1 cellular context compared by ENCODE assay signal in the genomic region with DNA sequence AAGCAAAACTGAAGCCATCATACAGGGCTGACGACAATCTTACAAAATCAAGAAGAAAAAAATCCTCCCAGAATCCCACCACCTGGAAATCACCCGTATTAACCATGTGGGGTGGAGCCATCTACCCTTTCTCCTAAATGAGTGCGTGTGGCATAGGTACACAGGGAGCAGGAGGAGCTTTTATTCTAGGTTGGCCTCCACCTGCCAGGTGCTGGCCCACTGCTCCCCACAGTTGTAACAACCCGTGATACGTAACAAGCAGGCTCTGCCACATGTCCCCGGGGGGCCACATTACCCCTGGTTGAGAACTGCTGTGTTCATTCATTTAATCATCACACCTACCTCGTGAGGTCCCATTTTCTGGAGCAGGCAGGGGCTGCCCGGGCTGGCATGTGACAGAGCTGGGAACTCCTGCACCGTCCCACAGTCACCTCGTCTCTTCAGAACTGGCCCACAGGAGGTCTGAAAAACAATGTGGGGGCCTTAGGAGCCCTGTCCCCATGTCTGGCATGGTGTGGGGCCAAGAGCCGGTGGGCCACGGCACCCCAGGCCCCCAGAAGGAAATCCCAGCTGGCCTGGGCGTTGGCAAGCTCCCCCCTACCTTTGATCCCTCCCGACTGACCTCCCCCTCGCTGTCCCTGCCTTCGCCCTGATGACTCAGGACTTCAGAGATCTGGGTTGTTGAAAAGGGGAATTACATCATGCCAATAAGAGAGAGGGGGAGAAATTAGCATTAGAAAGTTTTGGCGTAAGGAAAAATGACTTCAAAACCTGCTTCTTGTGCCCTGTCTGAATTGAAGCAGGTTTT.
TF ChIP-seq lines count a peak whose summit lies in the region.

No MANE protein-coding gene starts in this region.

TF ChIP-seq in K562, 482 proteins besides CTCF, POLR2A, EP300 and RAD21 (continued from another document and continues in another):
- TF ChIP-seq ZEB2 (IDR thresholded peaks at IDR 0.05) (0 out of 2 replicates have a peak, but pooled peaks have one; percentile 38), CBX8 (IDR thresholded peaks at IDR 0.05; ENCODE audit: borderline replicate concordance, extremely low read depth, low read depth, low read length, poor library complexity, severe bottlenecking) (no peak), HOXB6 (CRISPR knock-in tag; IDR thresholded peaks at IDR 0.05; ENCODE audit: borderline replicate concordance) (no peak), EP400 (IDR thresholded peaks at IDR 0.05) (peak; percentile 61), POLR2H (tag; IDR thresholded peaks at IDR 0.05; ENCODE audit: low read depth) (no peak), RBFOX2 (IDR thresholded peaks at IDR 0.05; ENCODE audit: low read depth, low read length) (peak; percentile 47; the same call in 1 of the 2 replicates), BRD9 (IDR thresholded peaks at IDR 0.05; ENCODE audit: low read depth, partially characterized antibody) (no peak), PPARD (CRISPR knock-in tag; IDR thresholded peaks at IDR 0.05) (no peak), ATF7 (IDR thresholded peaks at IDR 0.05) (peak; percentile 96), C11orf30 (IDR thresholded peaks at IDR 0.05; ENCODE audit: low read depth) (peak; percentile 93), TEAD2 (tag; IDR thresholded peaks at IDR 0.05) (no peak), NFXL1 (CRISPR knock-in tag; IDR thresholded peaks at IDR 0.05) (peak; percentile 76; the same call in 1 of the 2 replicates), EGR1 (conservative IDR thresholded peaks at IDR 0.05) (peak; percentile 47), TFAM (CRISPR knock-in tag; conservative IDR thresholded peaks at IDR 0.05) (no peak), ARNT (IDR thresholded peaks at IDR 0.05) (0 out of 4 replicates have a peak, but pooled peaks of 1 of the 2 experiments have one; percentile 36), ZNF316 (IDR thresholded peaks at IDR 0.05) (peak; percentile 88), MAZ (CRISPR knock-in tag; conservative IDR thresholded peaks at IDR 0.05 in 1 of 2, IDR thresholded peaks at IDR 0.05 in 1 of 2) (peak in 1 of 2 experiments; percentile 50; a peak in 1 of 4 replicates), SMAD4 (CRISPR knock-in tag; conservative IDR thresholded peaks at IDR 0.05) (peak; percentile 73), SRSF7 (optimal IDR thresholded peaks at IDR 0.05; ENCODE audit: low read depth, low read length) (no peak), RBM15 (IDR thresholded peaks at IDR 0.05; ENCODE audit: insufficient read depth, low read length) (no peak), FOXJ2 (tag; IDR thresholded peaks at IDR 0.05) (no peak; the same call in 1 of the 2 replicates), GATAD2B (IDR thresholded peaks at IDR 0.05; ENCODE audit: borderline replicate concordance) (no peak), ZNF561 (CRISPR knock-in tag; conservative IDR thresholded peaks at IDR 0.05) (no peak), HDGF (IDR thresholded peaks at IDR 0.05) (no peak), ZNF174 (CRISPR knock-in tag; IDR thresholded peaks at IDR 0.05) (no peak), HDAC6 (IDR thresholded peaks at IDR 0.05; ENCODE audit: low read depth, low read length) (no peak), NEUROD1 (IDR thresholded peaks at IDR 0.05; ENCODE audit: borderline replicate concordance, low read depth, low read length, partially characterized antibody) (peak; percentile 41), TCFL5 (CRISPR knock-in tag; conservative IDR thresholded peaks at IDR 0.05) (no peak), FOXA3 (CRISPR knock-in tag; conservative IDR thresholded peaks at IDR 0.05 in 1 of 2, IDR thresholded peaks at IDR 0.05 in 1 of 2) (no peak), KAT8 (IDR thresholded peaks at IDR 0.05; ENCODE audit: low read depth) (no peak), ZNF239 (CRISPR knock-in tag; IDR thresholded peaks at IDR 0.05) (no peak), U2AF1 (optimal IDR thresholded peaks at IDR 0.05; ENCODE audit: low read depth, low read length) (no peak), NR2F6 (CRISPR knock-in tag; IDR thresholded peaks at IDR 0.05) (no peak), PHTF2 (CRISPR knock-in tag; IDR thresholded peaks at IDR 0.05) (no peak), ZNF75A (CRISPR knock-in tag; IDR thresholded peaks at IDR 0.05) (no peak)
- TF ChIP-seq, protein P1, sequence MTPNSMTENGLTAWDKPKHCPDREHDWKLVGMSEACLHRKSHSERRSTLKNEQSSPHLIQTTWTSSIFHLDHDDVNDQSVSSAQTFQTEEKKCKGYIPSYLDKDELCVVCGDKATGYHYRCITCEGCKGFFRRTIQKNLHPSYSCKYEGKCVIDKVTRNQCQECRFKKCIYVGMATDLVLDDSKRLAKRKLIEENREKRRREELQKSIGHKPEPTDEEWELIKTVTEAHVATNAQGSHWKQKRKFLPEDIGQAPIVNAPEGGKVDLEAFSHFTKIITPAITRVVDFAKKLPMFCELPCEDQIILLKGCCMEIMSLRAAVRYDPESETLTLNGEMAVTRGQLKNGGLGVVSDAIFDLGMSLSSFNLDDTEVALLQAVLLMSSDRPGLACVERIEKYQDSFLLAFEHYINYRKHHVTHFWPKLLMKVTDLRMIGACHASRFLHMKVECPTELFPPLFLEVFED (CRISPR knock-in tag; conservative IDR thresholded peaks at IDR 0.05): 0 out of 2 replicates have a peak, but pooled peaks have one; percentile 20
- TF ChIP-seq, protein P2, sequence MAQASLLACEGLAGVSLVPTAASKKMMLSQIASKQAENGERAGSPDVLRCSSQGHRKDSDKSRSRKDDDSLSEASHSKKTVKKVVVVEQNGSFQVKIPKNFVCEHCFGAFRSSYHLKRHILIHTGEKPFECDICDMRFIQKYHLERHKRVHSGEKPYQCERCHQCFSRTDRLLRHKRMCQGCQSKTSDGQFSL (CRISPR knock-in tag; IDR thresholded peaks at IDR 0.05): peak; percentile 93
- TF ChIP-seq, protein P2 (tag; IDR thresholded peaks at IDR 0.05): peak in 1 of 2 experiments; percentile 71; a peak in 1 of 4 replicates
- TF ChIP-seq, protein P3, sequence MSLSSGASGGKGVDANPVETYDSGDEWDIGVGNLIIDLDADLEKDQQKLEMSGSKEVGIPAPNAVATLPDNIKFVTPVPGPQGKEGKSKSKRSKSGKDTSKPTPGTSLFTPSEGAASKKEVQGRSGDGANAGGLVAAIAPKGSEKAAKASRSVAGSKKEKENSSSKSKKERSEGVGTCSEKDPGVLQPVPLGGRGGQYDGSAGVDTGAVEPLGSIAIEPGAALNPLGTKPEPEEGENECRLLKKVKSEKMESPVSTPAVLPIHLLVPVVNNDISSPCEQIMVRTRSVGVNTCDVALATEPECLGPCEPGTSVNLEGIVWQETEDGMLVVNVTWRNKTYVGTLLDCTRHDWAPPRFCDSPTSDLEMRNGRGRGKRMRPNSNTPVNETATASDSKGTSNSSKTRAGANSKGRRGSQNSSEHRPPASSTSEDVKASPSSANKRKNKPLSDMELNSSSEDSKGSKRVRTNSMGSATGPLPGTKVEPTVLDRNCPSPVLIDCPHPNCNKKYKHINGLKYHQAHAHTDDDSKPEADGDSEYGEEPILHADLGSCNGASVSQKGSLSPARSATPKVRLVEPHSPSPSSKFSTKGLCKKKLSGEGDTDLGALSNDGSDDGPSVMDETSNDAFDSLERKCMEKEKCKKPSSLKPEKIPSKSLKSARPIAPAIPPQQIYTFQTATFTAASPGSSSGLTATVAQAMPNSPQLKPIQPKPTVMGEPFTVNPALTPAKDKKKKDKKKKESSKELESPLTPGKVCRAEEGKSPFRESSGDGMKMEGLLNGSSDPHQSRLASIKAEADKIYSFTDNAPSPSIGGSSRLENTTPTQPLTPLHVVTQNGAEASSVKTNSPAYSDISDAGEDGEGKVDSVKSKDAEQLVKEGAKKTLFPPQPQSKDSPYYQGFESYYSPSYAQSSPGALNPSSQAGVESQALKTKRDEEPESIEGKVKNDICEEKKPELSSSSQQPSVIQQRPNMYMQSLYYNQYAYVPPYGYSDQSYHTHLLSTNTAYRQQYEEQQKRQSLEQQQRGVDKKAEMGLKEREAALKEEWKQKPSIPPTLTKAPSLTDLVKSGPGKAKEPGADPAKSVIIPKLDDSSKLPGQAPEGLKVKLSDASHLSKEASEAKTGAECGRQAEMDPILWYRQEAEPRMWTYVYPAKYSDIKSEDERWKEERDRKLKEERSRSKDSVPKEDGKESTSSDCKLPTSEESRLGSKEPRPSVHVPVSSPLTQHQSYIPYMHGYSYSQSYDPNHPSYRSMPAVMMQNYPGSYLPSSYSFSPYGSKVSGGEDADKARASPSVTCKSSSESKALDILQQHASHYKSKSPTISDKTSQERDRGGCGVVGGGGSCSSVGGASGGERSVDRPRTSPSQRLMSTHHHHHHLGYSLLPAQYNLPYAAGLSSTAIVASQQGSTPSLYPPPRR (CRISPR knock-in tag; IDR thresholded peaks at IDR 0.05; ENCODE audit: borderline replicate concordance): no peak
- TF ChIP-seq, protein P4, sequence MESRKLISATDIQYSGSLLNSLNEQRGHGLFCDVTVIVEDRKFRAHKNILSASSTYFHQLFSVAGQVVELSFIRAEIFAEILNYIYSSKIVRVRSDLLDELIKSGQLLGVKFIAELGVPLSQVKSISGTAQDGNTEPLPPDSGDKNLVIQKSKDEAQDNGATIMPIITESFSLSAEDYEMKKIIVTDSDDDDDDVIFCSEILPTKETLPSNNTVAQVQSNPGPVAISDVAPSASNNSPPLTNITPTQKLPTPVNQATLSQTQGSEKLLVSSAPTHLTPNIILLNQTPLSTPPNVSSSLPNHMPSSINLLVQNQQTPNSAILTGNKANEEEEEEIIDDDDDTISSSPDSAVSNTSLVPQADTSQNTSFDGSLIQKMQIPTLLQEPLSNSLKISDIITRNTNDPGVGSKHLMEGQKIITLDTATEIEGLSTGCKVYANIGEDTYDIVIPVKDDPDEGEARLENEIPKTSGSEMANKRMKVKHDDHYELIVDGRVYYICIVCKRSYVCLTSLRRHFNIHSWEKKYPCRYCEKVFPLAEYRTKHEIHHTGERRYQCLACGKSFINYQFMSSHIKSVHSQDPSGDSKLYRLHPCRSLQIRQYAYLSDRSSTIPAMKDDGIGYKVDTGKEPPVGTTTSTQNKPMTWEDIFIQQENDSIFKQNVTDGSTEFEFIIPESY (CRISPR knock-in tag; IDR thresholded peaks at IDR 0.05): no peak
- TF ChIP-seq, protein P5, sequence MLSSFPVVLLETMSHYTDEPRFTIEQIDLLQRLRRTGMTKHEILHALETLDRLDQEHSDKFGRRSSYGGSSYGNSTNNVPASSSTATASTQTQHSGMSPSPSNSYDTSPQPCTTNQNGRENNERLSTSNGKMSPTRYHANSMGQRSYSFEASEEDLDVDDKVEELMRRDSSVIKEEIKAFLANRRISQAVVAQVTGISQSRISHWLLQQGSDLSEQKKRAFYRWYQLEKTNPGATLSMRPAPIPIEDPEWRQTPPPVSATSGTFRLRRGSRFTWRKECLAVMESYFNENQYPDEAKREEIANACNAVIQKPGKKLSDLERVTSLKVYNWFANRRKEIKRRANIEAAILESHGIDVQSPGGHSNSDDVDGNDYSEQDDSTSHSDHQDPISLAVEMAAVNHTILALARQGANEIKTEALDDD (IDR thresholded peaks at IDR 0.05): no peak
- TF ChIP-seq, protein P6, sequence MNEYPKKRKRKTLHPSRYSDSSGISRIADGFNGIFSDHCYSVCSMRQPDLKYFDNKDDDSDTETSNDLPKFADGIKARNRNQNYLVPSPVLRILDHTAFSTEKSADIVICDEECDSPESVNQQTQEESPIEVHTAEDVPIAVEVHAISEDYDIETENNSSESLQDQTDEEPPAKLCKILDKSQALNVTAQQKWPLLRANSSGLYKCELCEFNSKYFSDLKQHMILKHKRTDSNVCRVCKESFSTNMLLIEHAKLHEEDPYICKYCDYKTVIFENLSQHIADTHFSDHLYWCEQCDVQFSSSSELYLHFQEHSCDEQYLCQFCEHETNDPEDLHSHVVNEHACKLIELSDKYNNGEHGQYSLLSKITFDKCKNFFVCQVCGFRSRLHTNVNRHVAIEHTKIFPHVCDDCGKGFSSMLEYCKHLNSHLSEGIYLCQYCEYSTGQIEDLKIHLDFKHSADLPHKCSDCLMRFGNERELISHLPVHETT (CRISPR knock-in tag; conservative IDR thresholded peaks at IDR 0.05 in 1 of 2, IDR thresholded peaks at IDR 0.05 in 1 of 2): no peak; a peak in 1 of 4 replicates
- TF ChIP-seq, protein P7, sequence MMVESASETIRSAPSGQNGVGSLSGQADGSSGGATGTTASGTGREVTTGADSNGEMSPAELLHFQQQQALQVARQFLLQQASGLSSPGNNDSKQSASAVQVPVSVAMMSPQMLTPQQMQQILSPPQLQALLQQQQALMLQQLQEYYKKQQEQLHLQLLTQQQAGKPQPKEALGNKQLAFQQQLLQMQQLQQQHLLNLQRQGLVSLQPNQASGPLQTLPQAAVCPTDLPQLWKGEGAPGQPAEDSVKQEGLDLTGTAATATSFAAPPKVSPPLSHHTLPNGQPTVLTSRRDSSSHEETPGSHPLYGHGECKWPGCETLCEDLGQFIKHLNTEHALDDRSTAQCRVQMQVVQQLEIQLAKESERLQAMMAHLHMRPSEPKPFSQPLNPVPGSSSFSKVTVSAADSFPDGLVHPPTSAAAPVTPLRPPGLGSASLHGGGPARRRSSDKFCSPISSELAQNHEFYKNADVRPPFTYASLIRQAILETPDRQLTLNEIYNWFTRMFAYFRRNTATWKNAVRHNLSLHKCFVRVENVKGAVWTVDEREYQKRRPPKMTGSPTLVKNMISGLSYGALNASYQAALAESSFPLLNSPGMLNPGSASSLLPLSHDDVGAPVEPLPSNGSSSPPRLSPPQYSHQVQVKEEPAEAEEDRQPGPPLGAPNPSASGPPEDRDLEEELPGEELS (CRISPR knock-in tag; IDR thresholded peaks at IDR 0.05; ENCODE audit: borderline replicate concordance): no peak
- TF ChIP-seq, protein P8, sequence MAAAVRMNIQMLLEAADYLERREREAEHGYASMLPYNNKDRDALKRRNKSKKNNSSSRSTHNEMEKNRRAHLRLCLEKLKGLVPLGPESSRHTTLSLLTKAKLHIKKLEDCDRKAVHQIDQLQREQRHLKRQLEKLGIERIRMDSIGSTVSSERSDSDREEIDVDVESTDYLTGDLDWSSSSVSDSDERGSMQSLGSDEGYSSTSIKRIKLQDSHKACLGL (CRISPR knock-in tag; IDR thresholded peaks at IDR 0.05; ENCODE audit: borderline replicate concordance, poor library complexity, severe bottlenecking): no peak
- TF ChIP-seq, protein P9, sequence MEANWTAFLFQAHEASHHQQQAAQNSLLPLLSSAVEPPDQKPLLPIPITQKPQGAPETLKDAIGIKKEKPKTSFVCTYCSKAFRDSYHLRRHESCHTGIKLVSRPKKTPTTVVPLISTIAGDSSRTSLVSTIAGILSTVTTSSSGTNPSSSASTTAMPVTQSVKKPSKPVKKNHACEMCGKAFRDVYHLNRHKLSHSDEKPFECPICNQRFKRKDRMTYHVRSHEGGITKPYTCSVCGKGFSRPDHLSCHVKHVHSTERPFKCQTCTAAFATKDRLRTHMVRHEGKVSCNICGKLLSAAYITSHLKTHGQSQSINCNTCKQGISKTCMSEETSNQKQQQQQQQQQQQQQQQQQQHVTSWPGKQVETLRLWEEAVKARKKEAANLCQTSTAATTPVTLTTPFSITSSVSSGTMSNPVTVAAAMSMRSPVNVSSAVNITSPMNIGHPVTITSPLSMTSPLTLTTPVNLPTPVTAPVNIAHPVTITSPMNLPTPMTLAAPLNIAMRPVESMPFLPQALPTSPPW (CRISPR knock-in tag; IDR thresholded peaks at IDR 0.05): peak; percentile 94
- TF ChIP-seq, protein P10, sequence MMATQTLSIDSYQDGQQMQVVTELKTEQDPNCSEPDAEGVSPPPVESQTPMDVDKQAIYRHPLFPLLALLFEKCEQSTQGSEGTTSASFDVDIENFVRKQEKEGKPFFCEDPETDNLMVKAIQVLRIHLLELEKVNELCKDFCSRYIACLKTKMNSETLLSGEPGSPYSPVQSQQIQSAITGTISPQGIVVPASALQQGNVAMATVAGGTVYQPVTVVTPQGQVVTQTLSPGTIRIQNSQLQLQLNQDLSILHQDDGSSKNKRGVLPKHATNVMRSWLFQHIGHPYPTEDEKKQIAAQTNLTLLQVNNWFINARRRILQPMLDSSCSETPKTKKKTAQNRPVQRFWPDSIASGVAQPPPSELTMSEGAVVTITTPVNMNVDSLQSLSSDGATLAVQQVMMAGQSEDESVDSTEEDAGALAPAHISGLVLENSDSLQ (IDR thresholded peaks at IDR 0.05): 0 out of 2 replicates have a peak, but pooled peaks have one; percentile 15
